ENCODE assay signal across 7 cellular contexts in genomic region chr15:28532954-28533353, GRCh38. TPM values are rescaled to one million over a fixed set of nuclear protein-coding genes. Genes with fewer than 3 reads are reported as not detected.
"Had no signal": no experiment of that assay in that cellular context is flagged by ENCODE, and none has a peak within 500 bp of the region (broad histone marks: within the 10 kb centered on the region; RNA-seq: fewer than 3 reads in every experiment).

Gene GOLGA8G, minus strand, starts transcription at chr15:28532971. Its CDS starts 62 bp downstream, at chr15:28532909.

RNA-seq across cellular contexts. Expression of gene GOLGA8G, which starts in this region (rescaled TPM):
- total RNA-seq: NCI-H460, PC-9, Peyer's patch, RPMI7951, SK-MEL-5 had no signal
- polyA plus RNA-seq: IgD-negative memory B cell, SK-N-SH had no signal
